In genomic region chr19:8445488-8446001, GRCh38 we compare ENCODE assay signal across 7 cellular contexts. TPM values are rescaled to one million over a fixed set of nuclear protein-coding genes. Genes with fewer than 3 reads are reported as not detected.
DNase-seq lines count a peak whose midpoint lies in the region; ATAC-seq and TF ChIP-seq lines count a peak whose summit lies in the region.

No MANE protein-coding gene starts in this region.

- no peaks in the 10 kb centered on the region for H3K9me3 Mint-ChIP-seq in activated T-cell treated with anti-CD3 and anti-CD28 coated beads, Interleukin-2, amount 50 U/mL, for 72 hours

- H3K4me1 Mint-ChIP-seq in activated T-cell treated with anti-CD3 and anti-CD28 coated beads, Interleukin-2, amount 50 U/mL, for 72 hours (ENCODE audit: low read depth) = peaks cover 58% of the 10 kb centered on the region

- peak overlapping the region; percentile 99 for H3K4me3 Mint-ChIP-seq in activated T-cell treated with anti-CD3 and anti-CD28 coated beads, Interleukin-2, amount 50 U/mL, for 72 hours

- H3K36me3 ChIP-seq in neutrophil = peaks cover 6% of the 10 kb centered on the region
- H3K36me3 ChIP-seq in uterus = no peaks in the 10 kb centered on the region

- H3K4me3 ChIP-seq in fibroblast of villous mesenchyme (ENCODE audit: low read depth, low read length) (peak overlapping the region; percentile 91), neutrophil (ENCODE audit: low read depth in 1 of 2, low read length in 1 of 2) (peak overlapping the region; percentile 95 to 98), uterus (peak overlapping the region; percentile 79 to 93)

- H3K9me3 ChIP-seq in neutrophil (no peaks in the 10 kb centered on the region), uterus (no peaks in the 10 kb centered on the region)

- DNase-seq in GM13977 (ENCODE audit: low spot score) = peak; percentile 40
- DNase-seq in NCI-H2227 (lab: John Stamatoyannopoulos, UW; ENCODE audit: unreplicated experiment) = peak; percentile 65
- peak; percentile 69 to 72 for DNase-seq in activated T-cell treated with anti-CD3 and anti-CD28 coated beads, Interleukin-2, amount 50 U/mL, for 72 hours
- peak; percentile 54 for DNase-seq in fibroblast of villous mesenchyme (ENCODE audit: low read depth)
- peak; percentile 46 to 55 for DNase-seq in uterus

- H3K36me3 Mint-ChIP-seq in activated T-cell treated with anti-CD3 and anti-CD28 coated beads, Interleukin-2, amount 50 U/mL, for 72 hours (ENCODE audit: insufficient read depth in 2 of 2) = peaks cover 12 to 27% of the 10 kb centered on the region in 2 donors

- TF ChIP-seq CTCF in GM13977 (IDR thresholded peaks at IDR 0.05; ENCODE audit: extremely low read depth, insufficient read depth, missing control alignments) (no peak), fibroblast of villous mesenchyme (IDR thresholded peaks at IDR 0.05; ENCODE audit: insufficient read depth, low read depth, low read length) (no peak), neutrophil (IDR thresholded peaks at IDR 0.05) (no peak), uterus (IDR thresholded peaks at IDR 0.05) (no peak)

- peak overlapping the region; percentile 90 for H3K27ac ChIP-seq in neutrophil
- peak overlapping the region; percentile 90 to 94 for H3K27ac ChIP-seq in uterus

- in situ Hi-C loops in GM13977 (cut with MboI; ENCODE audit: low pct_unique_long_range_greater_than_20kb, low sequenced_read_pairs, unreplicated experiment) = no loop called here

- peak overlapping the region; percentile 98 for H3K27ac Mint-ChIP-seq in activated T-cell treated with anti-CD3 and anti-CD28 coated beads, Interleukin-2, amount 50 U/mL, for 72 hours

- H3K27me3 ChIP-seq in neutrophil = no peaks in the 10 kb centered on the region
- H3K27me3 ChIP-seq in uterus = no peaks in the 10 kb centered on the region

- intact Hi-C loops in uterus (cut with DNase I; ENCODE audit: low total_unique reads) = no loop called here

- TF ChIP-seq POLR2A in uterus (IDR thresholded peaks at IDR 0.05) = no peak

- no peaks in the 10 kb centered on the region for H3K27me3 Mint-ChIP-seq in activated T-cell treated with anti-CD3 and anti-CD28 coated beads, Interleukin-2, amount 50 U/mL, for 72 hours (ENCODE audit: low read depth)

- ATAC-seq in HG02623 (IDR thresholded peaks at IDR 0.05; ENCODE audit: unreplicated experiment) = peak; percentile 26
- ATAC-seq in activated T-cell treated with anti-CD3 and anti-CD28 coated beads, Interleukin-2, amount 50 U/mL, for 72 hours (replicated peaks in 1 of 2) = peak; percentile 32 to 41

- H3K4me1 ChIP-seq in neutrophil (ENCODE audit: control insufficient read depth in 1 of 2, insufficient read depth in 1 of 2, low read depth in 1 of 2, low read length in 1 of 2) = peaks cover 28 to 42% of the 10 kb centered on the region in 2 experiments
- H3K4me1 ChIP-seq in uterus = peaks cover 10 to 16% of the 10 kb centered on the region in 2 donors

RNA-seq across cellular contexts. Expression of gene HNRNPM, which starts 0.8 kb away (rescaled TPM):
- 100 to 1,000 TPM; 168 to 183 TPM for total RNA-seq in activated T-cell treated with anti-CD3 and anti-CD28 coated beads, Interleukin-2, amount 50 U/mL, for 72 hours
- total RNA-seq in fibroblast of villous mesenchyme = 41.9 and 49.0 TPM in 2 replicates
- 100 to 1,000 TPM in 2 of 4 donors, 10 to 100 TPM in 2; 50.3 to 186 (median 98.5) TPM for total RNA-seq in uterus

RNA-seq across cellular contexts. Expression of gene MARCHF2, which starts 32.4 kb away (rescaled TPM):
- total RNA-seq in activated T-cell treated with anti-CD3 and anti-CD28 coated beads, Interleukin-2, amount 50 U/mL, for 72 hours = 10 to 100 TPM; 12.1 to 13.0 TPM
- 51.8 and 70.9 TPM in 2 replicates for total RNA-seq in fibroblast of villous mesenchyme
- 100 to 1,000 TPM in 1 of 4 donors, 10 to 100 TPM in 3; 44.1 to 161 (median 62.8) TPM for total RNA-seq in uterus

RNA-seq across cellular contexts. Expression of gene RAB11B, which starts 55.4 kb away (rescaled TPM):
- total RNA-seq in activated T-cell treated with anti-CD3 and anti-CD28 coated beads, Interleukin-2, amount 50 U/mL, for 72 hours = 10 to 100 TPM; 68.8 to 69.2 TPM
- total RNA-seq in fibroblast of villous mesenchyme (27.6 and 27.7 TPM in 2 replicates), uterus (10 to 100 TPM; 17.4 to 95.8 (median 60.1) TPM)

RNA-seq across cellular contexts. Expression of gene PRAM1, which starts 56.9 kb away (rescaled TPM):
- total RNA-seq in activated T-cell treated with anti-CD3 and anti-CD28 coated beads, Interleukin-2, amount 50 U/mL, for 72 hours = 1 to 10 TPM; 1.3 to 1.9 TPM
- under 0.01 TPM in 1 of 2 replicates, not detected in the other for total RNA-seq in fibroblast of villous mesenchyme
- 1 to 10 TPM in 1 of 4 donors, under 1 TPM in 1, not detected in 2; 0.97 to 3.0 TPM for total RNA-seq in uterus

Comparison
In these comparisons a context has a peak if more than half of its experiments do, and no peak if none do; other contexts are left out.
1. Peak in every context shown above with its lines: DNase-seq, ATAC-seq, H3K4me3 ChIP-seq and H3K27ac ChIP-seq.